ENCODE assay signal across 8 cellular contexts in the genomic region with DNA sequence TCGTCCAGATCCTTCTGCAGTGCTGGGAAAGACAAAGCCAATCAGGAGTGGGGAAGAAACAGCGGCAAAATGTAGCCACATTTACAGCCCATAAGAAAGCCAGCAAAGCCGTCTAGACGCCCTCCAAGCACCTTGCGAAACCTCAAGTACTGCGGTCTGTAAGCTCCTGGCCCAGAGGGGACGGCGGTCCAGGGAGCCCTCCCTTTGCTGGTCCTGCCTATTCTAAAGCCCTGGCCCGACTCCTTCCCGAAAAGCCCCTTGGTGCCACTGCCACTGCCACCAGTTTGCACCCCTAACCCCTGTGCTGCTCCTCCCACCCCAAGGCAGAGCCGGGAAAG. TPM values are rescaled to one million over a fixed set of nuclear protein-coding genes. Genes with fewer than 3 reads are reported as not detected.
DNase-seq lines count a peak whose midpoint lies in the region; ATAC-seq and TF ChIP-seq lines count a peak whose summit lies in the region.

No MANE protein-coding gene starts in this region.

- DNase-seq in SKM-1 treated with dmso at 0.1 percent for 144 hours (lab: John Stamatoyannopoulos, UW; ENCODE audit: unreplicated experiment) (peak; percentile 67), SKM-1 (lab: John Stamatoyannopoulos, UW; ENCODE audit: unreplicated experiment) (no peak), GM13977 (ENCODE audit: low spot score) (no peak), thyroid gland (no peak)
- no peak for DNase-seq in activated CD8-positive, alpha-beta T cell treated with anti-CD3 and anti-CD28 coated beads for 36 hours
- DNase-seq in stimulated activated naive CD8-positive, alpha-beta T cell treated with anti-CD3 and anti-CD28 coated beads, Interleukin-15, amount 100 ng/mL, for 72 hours, result no peak

- no peak for TF ChIP-seq POLR2A in thyroid gland (IDR thresholded peaks at IDR 0.05)

- POLR2A ChIA-PET in activated CD8-positive, alpha-beta T cell treated with anti-CD3 and anti-CD28 coated beads for 36 hours (lab: Charles Lee), result interaction anchor here (0.6 to 3.2 kb wide), 7 partner anchors 8 to 233 kb away, joined by 3 to 10 read pairs (median 8); a partner anchor contains a TSS

- peaks cover 37% of the 10 kb centered on the region for H3K36me3 Mint-ChIP-seq in activated CD8-positive, alpha-beta T cell treated with anti-CD3 and anti-CD28 coated beads for 36 hours (ENCODE audit: low read depth)

- H3K4me3 ChIP-seq in iPS-15b (ENCODE audit: low read depth, low read length), result peak overlapping the region; percentile 76
- peak overlapping the region in 1 of 3 donors; percentile 94 for H3K4me3 ChIP-seq in thyroid gland (replicated peaks in 1 of 3)

- no peak for TF ChIP-seq CTCF in activated CD8-positive, alpha-beta T cell treated with anti-CD3 and anti-CD28 coated beads for 36 hours (IDR thresholded peaks at IDR 0.05)
- no peak for TF ChIP-seq CTCF in GM13977 (IDR thresholded peaks at IDR 0.05; ENCODE audit: extremely low read depth, insufficient read depth, missing control alignments)
- TF ChIP-seq CTCF in thyroid gland (IDR thresholded peaks at IDR 0.05), result no peak

- H3K9me3 ChIP-seq in iPS-15b (ENCODE audit: control insufficient read depth, insufficient read depth, low read length) (no peaks in the 10 kb centered on the region), thyroid gland (no peaks in the 10 kb centered on the region)

- H3K27ac ChIP-seq in thyroid gland, result no peak overlapping the region

- no peaks in the 10 kb centered on the region for H3K9me3 Mint-ChIP-seq in activated CD8-positive, alpha-beta T cell treated with anti-CD3 and anti-CD28 coated beads for 36 hours
- no peaks in the 10 kb centered on the region for H3K9me3 Mint-ChIP-seq in stimulated activated naive CD8-positive, alpha-beta T cell treated with anti-CD3 and anti-CD28 coated beads, Interleukin-15, amount 100 ng/mL, for 72 hours

- in situ Hi-C loops in GM13977 (cut with MboI; ENCODE audit: low pct_unique_long_range_greater_than_20kb, low sequenced_read_pairs, unreplicated experiment), result no loop called here

- peaks cover 12% of the 10 kb centered on the region for H3K4me1 Mint-ChIP-seq in activated CD8-positive, alpha-beta T cell treated with anti-CD3 and anti-CD28 coated beads for 36 hours (ENCODE audit: low read depth)
- H3K4me1 Mint-ChIP-seq in stimulated activated naive CD8-positive, alpha-beta T cell treated with anti-CD3 and anti-CD28 coated beads, Interleukin-15, amount 100 ng/mL, for 72 hours, result peaks cover 21% of the 10 kb centered on the region

- H3K27ac Mint-ChIP-seq in activated CD8-positive, alpha-beta T cell treated with anti-CD3 and anti-CD28 coated beads for 36 hours, result peak overlapping the region; percentile 61
- peak overlapping the region; percentile 66 to 88 for H3K27ac Mint-ChIP-seq in stimulated activated naive CD8-positive, alpha-beta T cell treated with anti-CD3 and anti-CD28 coated beads, Interleukin-15, amount 100 ng/mL, for 72 hours

- intact Hi-C loops in activated CD8-positive, alpha-beta T cell treated with anti-CD3 and anti-CD28 coated beads for 36 hours (cut with micrococcal nuclease), result no loop called here
- intact Hi-C loops in thyroid gland (cut with DNase I), result no loop called here

- WGBS in thyroid gland, 2 donors, result 43 to 58% methylated on average over 10 to 11 of the region's 11 CpGs

- no peaks in the 10 kb centered on the region for H3K4me1 ChIP-seq in iPS-15b (ENCODE audit: control insufficient read depth, insufficient read depth, low read length)
- H3K4me1 ChIP-seq in thyroid gland, result peaks cover 6 to 7% of the 10 kb centered on the region in 2 donors

- CTCF ChIA-PET in activated CD8-positive, alpha-beta T cell treated with anti-CD3 and anti-CD28 coated beads for 36 hours (lab: Charles Lee), result no interaction called here

- H3K4me3 Mint-ChIP-seq in activated CD8-positive, alpha-beta T cell treated with anti-CD3 and anti-CD28 coated beads for 36 hours, result peak overlapping the region; percentile 86
- peak overlapping the region; percentile 89 to 94 for H3K4me3 Mint-ChIP-seq in stimulated activated naive CD8-positive, alpha-beta T cell treated with anti-CD3 and anti-CD28 coated beads, Interleukin-15, amount 100 ng/mL, for 72 hours

- peak overlapping the region; percentile 61 for H3K9ac ChIP-seq in iPS-15b (ENCODE audit: low read depth, low read length)

- H3K36me3 ChIP-seq in iPS-15b (ENCODE audit: control insufficient read depth, insufficient read depth, low read length), result peaks cover 25% of the 10 kb centered on the region
- peaks cover 19 to 24% of the 10 kb centered on the region in 2 donors for H3K36me3 ChIP-seq in thyroid gland

- ATAC-seq in activated CD8-positive, alpha-beta T cell treated with anti-CD3 and anti-CD28 coated beads for 36 hours, result no peak
- ATAC-seq in stimulated activated naive CD8-positive, alpha-beta T cell treated with anti-CD3 and anti-CD28 coated beads, Interleukin-15, amount 100 ng/mL, for 72 hours, result no peak
- ATAC-seq in GM21367 (IDR thresholded peaks at IDR 0.05; ENCODE audit: unreplicated experiment), result no peak

- no peaks in the 10 kb centered on the region for H3K27me3 Mint-ChIP-seq in activated CD8-positive, alpha-beta T cell treated with anti-CD3 and anti-CD28 coated beads for 36 hours
- H3K27me3 Mint-ChIP-seq in stimulated activated naive CD8-positive, alpha-beta T cell treated with anti-CD3 and anti-CD28 coated beads, Interleukin-15, amount 100 ng/mL, for 72 hours, result no peaks in the 10 kb centered on the region

- no peaks in the 10 kb centered on the region for H3K27me3 ChIP-seq in iPS-15b (ENCODE audit: control insufficient read depth, insufficient read depth, low read length)
- no peaks in the 10 kb centered on the region for H3K27me3 ChIP-seq in thyroid gland

RNA-seq across cellular contexts. Expression of a gene that starts 1.1 kb away (rescaled TPM):
- total RNA-seq in activated CD8-positive, alpha-beta T cell treated with anti-CD3 and anti-CD28 coated beads for 36 hours, result 10 to 100 TPM; 31.9 to 32.4 TPM
- total RNA-seq in thyroid gland, result 10 to 100 TPM; 30.0 to 61.2 (median 42.8) TPM

RNA-seq across cellular contexts. Expression of a gene that starts 12.3 kb away (rescaled TPM):
- 10 to 100 TPM; 44.5 to 51.7 TPM for total RNA-seq in activated CD8-positive, alpha-beta T cell treated with anti-CD3 and anti-CD28 coated beads for 36 hours
- total RNA-seq in thyroid gland, result 10 to 100 TPM; 59.4 to 89.2 (median 81.4) TPM

RNA-seq across cellular contexts. Expression of a gene that starts 12.5 kb away (rescaled TPM):
- 10 to 100 TPM; 55.3 to 55.9 TPM for total RNA-seq in activated CD8-positive, alpha-beta T cell treated with anti-CD3 and anti-CD28 coated beads for 36 hours
- total RNA-seq in thyroid gland, result 10 to 100 TPM; 23.9 to 61.8 (median 52.0) TPM

RNA-seq across cellular contexts. Expression of a gene that starts 19.8 kb away (rescaled TPM):
- total RNA-seq in activated CD8-positive, alpha-beta T cell treated with anti-CD3 and anti-CD28 coated beads for 36 hours, result 10 to 100 TPM; 18.5 to 19.8 TPM
- 10 to 100 TPM; 25.2 to 36.3 (median 29.7) TPM for total RNA-seq in thyroid gland
